In genomic region chr12:30985814-30986452, GRCh38 we compare ENCODE assay signal across 8 cellular contexts. TPM values are rescaled to one million over a fixed set of nuclear protein-coding genes. Genes with fewer than 3 reads are reported as not detected.
DNase-seq lines count a peak whose midpoint lies in the region; ATAC-seq, FAIRE-seq and TF ChIP-seq lines count a peak whose summit lies in the region.

No MANE protein-coding gene starts in this region.

- H3K36me3 ChIP-seq in ascending aorta, result no peaks in the 10 kb centered on the region

- no peak for TF ChIP-seq EP300 in A549 (IDR thresholded peaks at IDR 0.05)

- H3K4me2 ChIP-seq in A549, result no peak overlapping the region

- peak; percentile 72 to 78 for TF ChIP-seq RAD21 in A549 (conservative IDR thresholded peaks at IDR 0.05 in 1 of 2, IDR thresholded peaks at IDR 0.05 in 1 of 2)

- no peak for FAIRE-seq in A549 (lab: Jason Lieb, UNC)

- H3K4me1 ChIP-seq in A549 (no peaks in the 10 kb centered on the region), ascending aorta (no peaks in the 10 kb centered on the region)

- DNase-seq in A549 (ENCODE audit: low read depth in 1 of 2, low spot score in 1 of 2) (peak; percentile 55 to 73), NCI-H774 (lab: John Stamatoyannopoulos, UW) (peak; percentile 67), ascending aorta (ENCODE audit: low spot score in 2 of 2) (no peak), hippocampal formation (lab: John Stamatoyannopoulos, UW) (peak; percentile 52 to 54), posterior vena cava (ENCODE audit: low spot score) (no peak)
- DNase-seq in stimulated activated CD4-positive, alpha-beta T cell treated with anti-CD3 and anti-CD28 coated beads, Interleukin-15, amount 100 ng/mL, for 48 hours (ENCODE audit: low read depth in 2 of 2), result peak; percentile 9 to 14

- H3K27ac ChIP-seq in A549 (no peak overlapping the region), ascending aorta (no peak overlapping the region)

- no peaks in the 10 kb centered on the region for H3K27me3 ChIP-seq in ascending aorta

- no peak for TF ChIP-seq POLR2A in A549 (IDR thresholded peaks at IDR 0.05; ENCODE audit: low read length)

- TF ChIP-seq CTCF in A549 (IDR thresholded peaks at IDR 0.05) (peak; percentile 67), GM12873 (IDR thresholded peaks at IDR 0.05; ENCODE audit: insufficient read depth, low read depth, low read length, missing control alignments) (peak; percentile 87), ascending aorta (IDR thresholded peaks at IDR 0.05) (peak in 2 of 3 experiments; percentile 10 to 27)

- H3K4me3 ChIP-seq in A549 (no peak overlapping the region), ascending aorta (no peak overlapping the region)

- CTCF ChIA-PET in A549 (lab: Yijun Ruan, JAX), result interaction anchor here (0.6 to 14.2 kb wide), 28 partner anchors 9 to 1910 kb away, joined by 3 to 120 read pairs (median 4); no protein-coding TSS in a partner anchor

- intact Hi-C loops in ascending aorta (cut with DNase I) (no loop called here), posterior vena cava (cut with DNase I) (no loop called here)

- H3K9me3 ChIP-seq in A549 (no peaks in the 10 kb centered on the region), ascending aorta (no peaks in the 10 kb centered on the region)

- ATAC-seq in A549 (peak; percentile 82 to 93), HG03039 (IDR thresholded peaks at IDR 0.05; ENCODE audit: unreplicated experiment) (peak; percentile 54)

- POLR2A ChIA-PET in A549 (lab: Yijun Ruan, JAX), result no interaction called here

- WGBS in A549 (ENCODE audit: missing lambda C conversion rate), result 14% methylated on average over 7 of the region's 7 CpGs

TF ChIP-seq in A549, 52 proteins besides CTCF, POLR2A, EP300 and RAD21:
- TF ChIP-seq HOXB13 (CRISPR knock-in tag; IDR thresholded peaks at IDR 0.05; ENCODE audit: low read depth) (no peak), HOXB5 (CRISPR knock-in tag; IDR thresholded peaks at IDR 0.05) (no peak), SMC3 (IDR thresholded peaks at IDR 0.05) (peak; percentile 76), BCL3 (IDR thresholded peaks at IDR 0.05) (no peak), MAZ (IDR thresholded peaks at IDR 0.05; ENCODE audit: borderline replicate concordance, low read depth, low read length) (no peak), ATOH8 (CRISPR knock-in tag; IDR thresholded peaks at IDR 0.05; ENCODE audit: low read depth) (no peak), MYC (IDR thresholded peaks at IDR 0.05; ENCODE audit: borderline replicate concordance, low read length) (no peak)
TF ChIP-seq in A549: peak in this region for 1.

RNA-seq across cellular contexts. Expression of gene TSPAN11, which starts 59.4 kb away (rescaled TPM):
- 0.01 and 0.04 TPM in 2 replicates for polyA plus RNA-seq in A549 (2011; rRNA removed)
- polyA plus RNA-seq in A549 (2012; cell fraction: cytosol; rRNA removed), result 0.03 and 0.08 TPM in 2 replicates
- 0.02 and 0.12 TPM in 2 replicates for polyA plus RNA-seq in A549 (2012; cell fraction: nucleus; rRNA removed)
- polyA plus RNA-seq in A549 (2017; fragmentation: RNase III; extraction: RNeasy Plus Mini Kit Qiagen cat#74134 plus additional on column Dnase treatment), result 0.04 to 0.10 TPM (median 0.06 TPM) in 3 replicates
- polyA minus RNA-seq in A549 (2011; rRNA and poly(A)+ RNA removed), result 0.10 and 0.12 TPM in 2 replicates
- total RNA-seq in ascending aorta, result 5.2 TPM
- 1 to 10 TPM; 2.7 to 3.6 TPM for total RNA-seq in posterior vena cava

Comparison
In these comparisons a context has a peak if more than half of its experiments do, and no peak if none do; other contexts are left out.
1. DNase-seq: peak in A549 (2 of 2), NCI-H774 (single experiment), hippocampal formation (2 of 2) and stimulated activated CD4-positive, alpha-beta T cell treated with anti-CD3 and anti-CD28 coated beads, Interleukin-15, amount 100 ng/mL, for 48 hours (2 of 2); none in ascending aorta (0 of 2) and posterior vena cava (single experiment).
2. CTCF ChIP-seq: peak in every context shown above with its lines; median percentile 87 in GM12873; 67 in A549; 18 in ascending aorta.